ENCODE assay signal across 18 cellular contexts in genomic region chr6:57435475-57436163, GRCh38.
"Had no signal": no experiment of that assay in that cellular context is flagged by ENCODE, and none has a peak within 500 bp of the region (broad histone marks: within the 10 kb centered on the region; RNA-seq: fewer than 3 reads in every experiment).

No MANE protein-coding gene starts in this region.

- H3K27me3 Mint-ChIP-seq: dendritic cell treated with granulocyte-macrophage colony-stimulating factor and Interleukin-4, amounts not matched to agents 40 ng/mL and 50 ng/mL, for 4 days; effector memory CD8-positive, alpha-beta T cell had no signal

- H3K27me3 ChIP-seq: ascending aorta, breast epithelium, upper lobe of left lung had no signal

- H3K9me3 ChIP-seq: ascending aorta, breast epithelium, upper lobe of left lung had no signal

- H3K9me3 Mint-ChIP-seq: dendritic cell treated with granulocyte-macrophage colony-stimulating factor and Interleukin-4, amounts not matched to agents 40 ng/mL and 50 ng/mL, for 4 days; effector memory CD8-positive, alpha-beta T cell; mesothelial cell of epicardium; T-helper 2 cell treated with Interferon-gamma antibody and Interleukin-4, amounts not matched to agents 5 μg/mL and 100 μg/mL, for 36 hours had no signal

- H3K27ac Mint-ChIP-seq: dendritic cell treated with granulocyte-macrophage colony-stimulating factor and Interleukin-4, amounts not matched to agents 40 ng/mL and 50 ng/mL, for 4 days; mesothelial cell of epicardium; T-helper 2 cell treated with Interferon-gamma antibody and Interleukin-4, amounts not matched to agents 5 μg/mL and 100 μg/mL, for 36 hours had no signal

- H3K9ac ChIP-seq: parathyroid adenoma had no signal

- ATAC-seq: effector memory CD8-positive, alpha-beta T cell had no signal

- H3K4me3 Mint-ChIP-seq: dendritic cell treated with granulocyte-macrophage colony-stimulating factor and Interleukin-4, amounts not matched to agents 40 ng/mL and 50 ng/mL, for 4 days; effector memory CD8-positive, alpha-beta T cell; mesothelial cell of epicardium; T-helper 2 cell treated with Interferon-gamma antibody and Interleukin-4, amounts not matched to agents 5 μg/mL and 100 μg/mL, for 36 hours had no signal

- DNase-seq: activated CD4-positive, CD25-positive, alpha-beta regulatory T cell treated with anti-CD3 and anti-CD28 coated beads, Interleukin-2, amount 50 U/mL, for 72 hours; activated naive CD4-positive, alpha-beta T cell treated with Interleukin-2 at 50 U/mL for 16 hours; effector memory CD8-positive, alpha-beta T cell; head of caudate nucleus; retina; stimulated activated CD4-positive, alpha-beta T cell treated with anti-CD3 and anti-CD28 coated beads, Interleukin-4, amount 100 ng/mL, for 4 hours; stimulated activated CD8-positive, alpha-beta memory T cell treated with anti-CD3 and anti-CD28 coated beads, Interleukin-4, amount 100 ng/mL, for 48 hours; stimulated activated naive CD4-positive, alpha-beta T cell treated with Interleukin-2 at 50 U/mL for 16 hours; substantia nigra; upper lobe of left lung had no signal

- H3K4me3 ChIP-seq: ascending aorta, breast epithelium, lung, upper lobe of left lung had no signal

- H3K36me3 Mint-ChIP-seq: mesothelial cell of epicardium had no signal

- H3K27ac ChIP-seq: ascending aorta, breast epithelium, epithelial cell of prostate, parathyroid adenoma, upper lobe of left lung had no signal

- H3K4me1 ChIP-seq: breast epithelium, parathyroid adenoma had no signal

- H3K36me3 ChIP-seq: ascending aorta, breast epithelium, upper lobe of left lung had no signal

- H2AFZ ChIP-seq: parathyroid adenoma had no signal
